1 cellular context compared by ENCODE assay signal in genomic region chr6:26342106-26342999, GRCh38.
TF ChIP-seq lines count a peak whose summit lies in the region.

No MANE protein-coding gene starts in this region.

TF ChIP-seq in HEK293, 187 proteins besides CTCF, POLR2A, EP300 and RAD21 (continued from another document):
- TF ChIP-seq ZNF18 (tag by site-specific recombination; IDR thresholded peaks at IDR 0.05) = no peak
- peak; percentile 6 for TF ChIP-seq ZBTB26 (tag by site-specific recombination; optimal IDR thresholded peaks at IDR 0.05)
- TF ChIP-seq ZNF473 (tag by site-specific recombination; IDR thresholded peaks at IDR 0.05) = no peak
